1 cellular context compared by ENCODE assay signal in the genomic region with DNA sequence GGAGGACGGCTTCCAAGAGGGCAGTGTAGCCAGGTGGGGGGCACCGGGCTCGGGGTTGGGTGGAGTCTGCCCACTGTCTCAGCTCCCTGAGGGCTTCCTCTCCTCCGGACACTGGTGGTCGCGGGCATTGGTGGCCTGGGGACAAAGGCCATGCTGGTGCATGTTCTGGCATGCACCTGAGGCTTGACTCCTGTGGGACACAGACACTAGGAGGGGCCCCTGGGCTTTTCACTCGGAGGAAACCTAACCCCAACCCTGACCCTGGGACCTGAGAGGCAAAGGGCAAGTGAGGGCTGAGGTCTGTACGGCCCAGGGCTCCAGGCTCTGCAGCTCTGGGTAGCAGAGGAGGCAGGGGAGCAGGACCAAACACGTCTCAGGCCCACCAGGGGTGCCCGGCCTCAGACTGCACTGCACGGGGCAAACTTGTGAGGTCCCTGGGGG.
TF ChIP-seq lines count a peak whose summit lies in the region.

No MANE protein-coding gene starts in this region.

TF ChIP-seq in HepG2, 621 proteins besides CTCF, POLR2A, EP300 and RAD21 (continued from another document and continues in another):
- 0 out of 2 replicates have a peak, but pooled peaks have one; percentile 40 for TF ChIP-seq NFKB2 (CRISPR knock-in tag; IDR thresholded peaks at IDR 0.05; ENCODE audit: borderline replicate concordance)
- TF ChIP-seq, protein P1, sequence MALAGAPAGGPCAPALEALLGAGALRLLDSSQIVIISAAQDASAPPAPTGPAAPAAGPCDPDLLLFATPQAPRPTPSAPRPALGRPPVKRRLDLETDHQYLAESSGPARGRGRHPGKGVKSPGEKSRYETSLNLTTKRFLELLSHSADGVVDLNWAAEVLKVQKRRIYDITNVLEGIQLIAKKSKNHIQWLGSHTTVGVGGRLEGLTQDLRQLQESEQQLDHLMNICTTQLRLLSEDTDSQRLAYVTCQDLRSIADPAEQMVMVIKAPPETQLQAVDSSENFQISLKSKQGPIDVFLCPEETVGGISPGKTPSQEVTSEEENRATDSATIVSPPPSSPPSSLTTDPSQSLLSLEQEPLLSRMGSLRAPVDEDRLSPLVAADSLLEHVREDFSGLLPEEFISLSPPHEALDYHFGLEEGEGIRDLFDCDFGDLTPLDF (CRISPR knock-in tag; IDR thresholded peaks at IDR 0.05), result no peak
- peak; percentile 23; the same call in 1 of the 2 replicates for TF ChIP-seq TAF1 (CRISPR knock-in tag; IDR thresholded peaks at IDR 0.05)
- TF ChIP-seq JUN (CRISPR knock-in tag; IDR thresholded peaks at IDR 0.05), result no peak
- no peak for TF ChIP-seq SUZ12 (IDR thresholded peaks at IDR 0.05; ENCODE audit: low read depth, low read length)
- no peak for TF ChIP-seq SPEN (CRISPR knock-in tag; IDR thresholded peaks at IDR 0.05; ENCODE audit: low read depth)
- TF ChIP-seq HOXA3 (CRISPR knock-in tag; IDR thresholded peaks at IDR 0.05), result peak; percentile 65; the same call in 1 of the 2 replicates
- peak; percentile 80 for TF ChIP-seq ZBTB7B (CRISPR knock-in tag; IDR thresholded peaks at IDR 0.05)
- peak; percentile 63 for TF ChIP-seq NR2C2 (CRISPR knock-in tag; IDR thresholded peaks at IDR 0.05; ENCODE audit: borderline replicate concordance)
- TF ChIP-seq MED8 (CRISPR knock-in tag; IDR thresholded peaks at IDR 0.05; ENCODE audit: insufficient replicate concordance), result peak; percentile 42
- 0 out of 2 replicates have a peak, but pooled peaks have one; percentile 49 for TF ChIP-seq DPF2 (CRISPR knock-in tag; IDR thresholded peaks at IDR 0.05; ENCODE audit: borderline replicate concordance, low read depth)
- TF ChIP-seq ZNF629 (CRISPR knock-in tag; conservative IDR thresholded peaks at IDR 0.05), result 0 out of 2 replicates have a peak, but pooled peaks have one; percentile 40
- 0 out of 2 replicates have a peak, but pooled peaks have one; percentile 54 for TF ChIP-seq RFXAP (CRISPR knock-in tag; IDR thresholded peaks at IDR 0.05; ENCODE audit: borderline replicate concordance)
- TF ChIP-seq AKAP8 (CRISPR knock-in tag; IDR thresholded peaks at IDR 0.05), result peak; percentile 38; the same call in 1 of the 2 replicates
- TF ChIP-seq ZNF749 (CRISPR knock-in tag; IDR thresholded peaks at IDR 0.05; ENCODE audit: borderline replicate concordance), result no peak
- peak; percentile 94 for TF ChIP-seq HNF4A (CRISPR knock-in tag; IDR thresholded peaks at IDR 0.05)
- TF ChIP-seq PHF5A (CRISPR knock-in tag; IDR thresholded peaks at IDR 0.05; ENCODE audit: low read depth, unreplicated experiment), result no peak
- TF ChIP-seq NR2F1 (CRISPR knock-in tag; IDR thresholded peaks at IDR 0.05), result peak; percentile 64 to 88; a peak in 3 of 4 replicates
- TF ChIP-seq GABPB1 (CRISPR knock-in tag; IDR thresholded peaks at IDR 0.05), result 0 out of 2 replicates have a peak, but pooled peaks have one; percentile 11
- no peak for TF ChIP-seq SRSF9 (IDR thresholded peaks at IDR 0.05; ENCODE audit: borderline replicate concordance, insufficient read depth, low read depth, low read length, poor library complexity, severe bottlenecking)
- peak; percentile 97 for TF ChIP-seq TP53 (CRISPR knock-in tag; conservative IDR thresholded peaks at IDR 0.05)
- TF ChIP-seq NCOR1 (IDR thresholded peaks at IDR 0.05; ENCODE audit: borderline replicate concordance, low read length), result peak; percentile 65; the same call in 1 of the 2 replicates
- no peak for TF ChIP-seq ZBTB3 (CRISPR knock-in tag; IDR thresholded peaks at IDR 0.05; ENCODE audit: borderline replicate concordance, low read depth)
- peak; percentile 95 for TF ChIP-seq NR2F6 (IDR thresholded peaks at IDR 0.05)
- TF ChIP-seq NR2F6 (CRISPR knock-in tag; IDR thresholded peaks at IDR 0.05), result peak; percentile 94
- no peak for TF ChIP-seq IKZF1 (IDR thresholded peaks at IDR 0.05)
- 0 out of 2 replicates have a peak, but pooled peaks have one; percentile 20 for TF ChIP-seq SAP130 (CRISPR knock-in tag; IDR thresholded peaks at IDR 0.05; ENCODE audit: low read depth)
- peak; percentile 72; the same call in 1 of the 2 replicates for TF ChIP-seq ESRRA (CRISPR knock-in tag; IDR thresholded peaks at IDR 0.05; ENCODE audit: low read depth)
- TF ChIP-seq, protein P2, sequence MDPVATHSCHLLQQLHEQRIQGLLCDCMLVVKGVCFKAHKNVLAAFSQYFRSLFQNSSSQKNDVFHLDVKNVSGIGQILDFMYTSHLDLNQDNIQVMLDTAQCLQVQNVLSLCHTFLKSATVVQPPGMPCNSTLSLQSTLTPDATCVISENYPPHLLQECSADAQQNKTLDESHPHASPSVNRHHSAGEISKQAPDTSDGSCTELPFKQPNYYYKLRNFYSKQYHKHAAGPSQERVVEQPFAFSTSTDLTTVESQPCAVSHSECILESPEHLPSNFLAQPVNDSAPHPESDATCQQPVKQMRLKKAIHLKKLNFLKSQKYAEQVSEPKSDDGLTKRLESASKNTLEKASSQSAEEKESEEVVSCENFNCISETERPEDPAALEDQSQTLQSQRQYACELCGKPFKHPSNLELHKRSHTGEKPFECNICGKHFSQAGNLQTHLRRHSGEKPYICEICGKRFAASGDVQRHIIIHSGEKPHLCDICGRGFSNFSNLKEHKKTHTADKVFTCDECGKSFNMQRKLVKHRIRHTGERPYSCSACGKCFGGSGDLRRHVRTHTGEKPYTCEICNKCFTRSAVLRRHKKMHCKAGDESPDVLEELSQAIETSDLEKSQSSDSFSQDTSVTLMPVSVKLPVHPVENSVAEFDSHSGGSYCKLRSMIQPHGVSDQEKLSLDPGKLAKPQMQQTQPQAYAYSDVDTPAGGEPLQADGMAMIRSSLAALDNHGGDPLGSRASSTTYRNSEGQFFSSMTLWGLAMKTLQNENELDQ (CRISPR knock-in tag; IDR thresholded peaks at IDR 0.05; ENCODE audit: borderline replicate concordance), result no peak
- no peak for TF ChIP-seq HMG20B (CRISPR knock-in tag; conservative IDR thresholded peaks at IDR 0.05)
- TF ChIP-seq, protein P3, sequence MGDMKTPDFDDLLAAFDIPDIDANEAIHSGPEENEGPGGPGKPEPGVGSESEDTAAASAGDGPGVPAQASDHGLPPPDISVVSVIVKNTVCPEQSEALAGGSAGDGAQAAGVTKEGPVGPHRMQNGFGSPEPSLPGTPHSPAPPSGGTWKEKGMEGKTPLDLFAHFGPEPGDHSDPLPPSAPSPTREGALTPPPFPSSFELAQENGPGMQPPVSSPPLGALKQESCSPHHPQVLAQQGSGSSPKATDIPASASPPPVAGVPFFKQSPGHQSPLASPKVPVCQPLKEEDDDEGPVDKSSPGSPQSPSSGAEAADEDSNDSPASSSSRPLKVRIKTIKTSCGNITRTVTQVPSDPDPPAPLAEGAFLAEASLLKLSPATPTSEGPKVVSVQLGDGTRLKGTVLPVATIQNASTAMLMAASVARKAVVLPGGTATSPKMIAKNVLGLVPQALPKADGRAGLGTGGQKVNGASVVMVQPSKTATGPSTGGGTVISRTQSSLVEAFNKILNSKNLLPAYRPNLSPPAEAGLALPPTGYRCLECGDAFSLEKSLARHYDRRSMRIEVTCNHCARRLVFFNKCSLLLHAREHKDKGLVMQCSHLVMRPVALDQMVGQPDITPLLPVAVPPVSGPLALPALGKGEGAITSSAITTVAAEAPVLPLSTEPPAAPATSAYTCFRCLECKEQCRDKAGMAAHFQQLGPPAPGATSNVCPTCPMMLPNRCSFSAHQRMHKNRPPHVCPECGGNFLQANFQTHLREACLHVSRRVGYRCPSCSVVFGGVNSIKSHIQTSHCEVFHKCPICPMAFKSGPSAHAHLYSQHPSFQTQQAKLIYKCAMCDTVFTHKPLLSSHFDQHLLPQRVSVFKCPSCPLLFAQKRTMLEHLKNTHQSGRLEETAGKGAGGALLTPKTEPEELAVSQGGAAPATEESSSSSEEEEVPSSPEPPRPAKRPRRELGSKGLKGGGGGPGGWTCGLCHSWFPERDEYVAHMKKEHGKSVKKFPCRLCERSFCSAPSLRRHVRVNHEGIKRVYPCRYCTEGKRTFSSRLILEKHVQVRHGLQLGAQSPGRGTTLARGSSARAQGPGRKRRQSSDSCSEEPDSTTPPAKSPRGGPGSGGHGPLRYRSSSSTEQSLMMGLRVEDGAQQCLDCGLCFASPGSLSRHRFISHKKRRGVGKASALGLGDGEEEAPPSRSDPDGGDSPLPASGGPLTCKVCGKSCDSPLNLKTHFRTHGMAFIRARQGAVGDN (CRISPR knock-in tag; IDR thresholded peaks at IDR 0.05), result peak; percentile 83
- TF ChIP-seq SP5 (CRISPR knock-in tag; IDR thresholded peaks at IDR 0.05; ENCODE audit: borderline replicate concordance, low read depth), result 0 out of 2 replicates have a peak, but pooled peaks have one; percentile 14
- TF ChIP-seq XBP1 (CRISPR knock-in tag; IDR thresholded peaks at IDR 0.05), result no peak
- TF ChIP-seq, protein P4, sequence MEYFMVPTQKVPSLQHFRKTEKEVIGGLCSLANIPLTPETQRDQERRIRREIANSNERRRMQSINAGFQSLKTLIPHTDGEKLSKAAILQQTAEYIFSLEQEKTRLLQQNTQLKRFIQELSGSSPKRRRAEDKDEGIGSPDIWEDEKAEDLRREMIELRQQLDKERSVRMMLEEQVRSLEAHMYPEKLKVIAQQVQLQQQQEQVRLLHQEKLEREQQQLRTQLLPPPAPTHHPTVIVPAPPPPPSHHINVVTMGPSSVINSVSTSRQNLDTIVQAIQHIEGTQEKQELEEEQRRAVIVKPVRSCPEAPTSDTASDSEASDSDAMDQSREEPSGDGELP (IDR thresholded peaks at IDR 0.05; ENCODE audit: borderline replicate concordance, low read depth), result 0 out of 2 replicates have a peak, but pooled peaks have one; percentile 23
- TF ChIP-seq HDAC2 (CRISPR knock-in tag; IDR thresholded peaks at IDR 0.05), result peak; percentile 80
- TF ChIP-seq SIX1 (CRISPR knock-in tag; IDR thresholded peaks at IDR 0.05; ENCODE audit: borderline replicate concordance), result peak; percentile 54; the same call in 1 of the 2 replicates
- TF ChIP-seq, protein P5, sequence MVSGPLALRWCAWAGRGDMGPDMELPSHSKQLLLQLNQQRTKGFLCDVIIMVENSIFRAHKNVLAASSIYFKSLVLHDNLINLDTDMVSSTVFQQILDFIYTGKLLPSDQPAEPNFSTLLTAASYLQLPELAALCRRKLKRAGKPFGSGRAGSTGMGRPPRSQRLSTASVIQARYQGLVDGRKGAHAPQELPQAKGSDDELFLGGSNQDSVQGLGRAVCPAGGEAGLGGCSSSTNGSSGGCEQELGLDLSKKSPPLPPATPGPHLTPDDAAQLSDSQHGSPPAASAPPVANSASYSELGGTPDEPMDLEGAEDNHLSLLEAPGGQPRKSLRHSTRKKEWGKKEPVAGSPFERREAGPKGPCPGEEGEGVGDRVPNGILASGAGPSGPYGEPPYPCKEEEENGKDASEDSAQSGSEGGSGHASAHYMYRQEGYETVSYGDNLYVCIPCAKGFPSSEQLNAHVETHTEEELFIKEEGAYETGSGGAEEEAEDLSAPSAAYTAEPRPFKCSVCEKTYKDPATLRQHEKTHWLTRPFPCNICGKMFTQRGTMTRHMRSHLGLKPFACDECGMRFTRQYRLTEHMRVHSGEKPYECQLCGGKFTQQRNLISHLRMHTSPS (CRISPR knock-in tag; IDR thresholded peaks at IDR 0.05; ENCODE audit: low read depth), result peak; percentile 85; the same call in 1 of the 2 replicates
- no peak for TF ChIP-seq NFIB (CRISPR knock-in tag; IDR thresholded peaks at IDR 0.05; ENCODE audit: borderline replicate concordance)
- TF ChIP-seq, protein P6, sequence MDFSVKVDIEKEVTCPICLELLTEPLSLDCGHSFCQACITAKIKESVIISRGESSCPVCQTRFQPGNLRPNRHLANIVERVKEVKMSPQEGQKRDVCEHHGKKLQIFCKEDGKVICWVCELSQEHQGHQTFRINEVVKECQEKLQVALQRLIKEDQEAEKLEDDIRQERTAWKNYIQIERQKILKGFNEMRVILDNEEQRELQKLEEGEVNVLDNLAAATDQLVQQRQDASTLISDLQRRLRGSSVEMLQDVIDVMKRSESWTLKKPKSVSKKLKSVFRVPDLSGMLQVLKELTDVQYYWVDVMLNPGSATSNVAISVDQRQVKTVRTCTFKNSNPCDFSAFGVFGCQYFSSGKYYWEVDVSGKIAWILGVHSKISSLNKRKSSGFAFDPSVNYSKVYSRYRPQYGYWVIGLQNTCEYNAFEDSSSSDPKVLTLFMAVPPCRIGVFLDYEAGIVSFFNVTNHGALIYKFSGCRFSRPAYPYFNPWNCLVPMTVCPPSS (IDR thresholded peaks at IDR 0.05), result no peak
- TF ChIP-seq ZNF30 (CRISPR knock-in tag; IDR thresholded peaks at IDR 0.05), result no peak
- TF ChIP-seq SOX13 (IDR thresholded peaks at IDR 0.05), result no peak
- peak in 1 of 2 experiments; percentile 27; a peak in 1 of 4 replicates for TF ChIP-seq SOX13 (CRISPR knock-in tag; conservative IDR thresholded peaks at IDR 0.05 in 1 of 2, IDR thresholded peaks at IDR 0.05 in 1 of 2)
- TF ChIP-seq RXRA (CRISPR knock-in tag; IDR thresholded peaks at IDR 0.05), result peak; percentile 87
- TF ChIP-seq, protein P7, sequence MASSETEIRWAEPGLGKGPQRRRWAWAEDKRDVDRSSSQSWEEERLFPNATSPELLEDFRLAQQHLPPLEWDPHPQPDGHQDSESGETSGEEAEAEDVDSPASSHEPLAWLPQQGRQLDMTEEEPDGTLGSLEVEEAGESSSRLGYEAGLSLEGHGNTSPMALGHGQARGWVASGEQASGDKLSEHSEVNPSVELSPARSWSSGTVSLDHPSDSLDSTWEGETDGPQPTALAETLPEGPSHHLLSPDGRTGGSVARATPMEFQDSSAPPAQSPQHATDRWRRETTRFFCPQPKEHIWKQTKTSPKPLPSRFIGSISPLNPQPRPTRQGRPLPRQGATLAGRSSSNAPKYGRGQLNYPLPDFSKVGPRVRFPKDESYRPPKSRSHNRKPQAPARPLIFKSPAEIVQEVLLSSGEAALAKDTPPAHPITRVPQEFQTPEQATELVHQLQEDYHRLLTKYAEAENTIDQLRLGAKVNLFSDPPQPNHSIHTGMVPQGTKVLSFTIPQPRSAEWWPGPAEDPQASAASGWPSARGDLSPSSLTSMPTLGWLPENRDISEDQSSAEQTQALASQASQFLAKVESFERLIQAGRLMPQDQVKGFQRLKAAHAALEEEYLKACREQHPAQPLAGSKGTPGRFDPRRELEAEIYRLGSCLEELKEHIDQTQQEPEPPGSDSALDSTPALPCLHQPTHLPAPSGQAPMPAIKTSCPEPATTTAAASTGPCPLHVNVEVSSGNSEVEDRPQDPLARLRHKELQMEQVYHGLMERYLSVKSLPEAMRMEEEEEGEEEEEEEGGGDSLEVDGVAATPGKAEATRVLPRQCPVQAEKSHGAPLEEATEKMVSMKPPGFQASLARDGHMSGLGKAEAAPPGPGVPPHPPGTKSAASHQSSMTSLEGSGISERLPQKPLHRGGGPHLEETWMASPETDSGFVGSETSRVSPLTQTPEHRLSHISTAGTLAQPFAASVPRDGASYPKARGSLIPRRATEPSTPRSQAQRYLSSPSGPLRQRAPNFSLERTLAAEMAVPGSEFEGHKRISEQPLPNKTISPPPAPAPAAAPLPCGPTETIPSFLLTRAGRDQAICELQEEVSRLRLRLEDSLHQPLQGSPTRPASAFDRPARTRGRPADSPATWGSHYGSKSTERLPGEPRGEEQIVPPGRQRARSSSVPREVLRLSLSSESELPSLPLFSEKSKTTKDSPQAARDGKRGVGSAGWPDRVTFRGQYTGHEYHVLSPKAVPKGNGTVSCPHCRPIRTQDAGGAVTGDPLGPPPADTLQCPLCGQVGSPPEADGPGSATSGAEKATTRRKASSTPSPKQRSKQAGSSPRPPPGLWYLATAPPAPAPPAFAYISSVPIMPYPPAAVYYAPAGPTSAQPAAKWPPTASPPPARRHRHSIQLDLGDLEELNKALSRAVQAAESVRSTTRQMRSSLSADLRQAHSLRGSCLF (CRISPR knock-in tag; IDR thresholded peaks at IDR 0.05; ENCODE audit: borderline replicate concordance), result no peak
- 0 out of 2 replicates have a peak, but pooled peaks have one; percentile 20 for TF ChIP-seq PHF8 (CRISPR knock-in tag; IDR thresholded peaks at IDR 0.05)
